In the genomic region with DNA sequence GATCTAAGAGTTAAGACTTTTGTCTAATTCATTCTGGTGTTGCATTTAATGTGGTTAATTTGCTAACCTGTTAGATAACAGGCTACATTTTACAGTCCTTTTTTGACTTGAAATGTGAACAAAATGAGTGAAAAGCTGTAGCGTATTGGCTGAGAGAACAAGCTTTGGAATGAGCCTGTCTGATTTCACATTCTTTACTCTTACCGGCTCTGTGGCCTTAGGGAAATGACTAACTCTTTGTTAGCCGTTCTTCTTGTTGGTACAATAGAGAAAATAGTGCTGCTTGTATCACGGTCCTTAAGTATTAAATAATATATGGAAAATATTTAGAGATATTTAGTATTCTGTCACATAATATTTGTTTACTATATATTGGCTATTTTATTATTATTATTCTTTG, we compare ENCODE assay signal across 11 cellular contexts. TPM values are rescaled to one million over a fixed set of nuclear protein-coding genes. Genes with fewer than 3 reads are reported as not detected.
DNase-seq lines count a peak whose midpoint lies in the region; ATAC-seq and TF ChIP-seq lines count a peak whose summit lies in the region.
"Had no signal": no experiment of that assay in that cellular context is flagged by ENCODE, and none has a peak within 500 bp of the region (broad histone marks: within the 10 kb centered on the region; RNA-seq: fewer than 3 reads in every experiment).

No MANE protein-coding gene starts in this region.

- TF ChIP-seq CTCF in cardiac muscle cell (IDR thresholded peaks at IDR 0.05; ENCODE audit: low read depth, low read length) (no peak), thoracic aorta (IDR thresholded peaks at IDR 0.05) (no peak), upper lobe of left lung (IDR thresholded peaks at IDR 0.05) (no peak)

- TF ChIP-seq EP300 in upper lobe of left lung (IDR thresholded peaks at IDR 0.05): no peak

- peak overlapping the region; percentile 89 for H3K9ac ChIP-seq in SK-N-MC (ENCODE audit: insufficient read length)

- H3K36me3 ChIP-seq in cardiac muscle cell (no peaks in the 10 kb centered on the region), SK-N-MC (ENCODE audit: insufficient read depth, low read length) (no peaks in the 10 kb centered on the region), thoracic aorta (no peaks in the 10 kb centered on the region), upper lobe of left lung (no peaks in the 10 kb centered on the region)
- H3K36me3 ChIP-seq: MG63 had no signal

- no peaks in the 10 kb centered on the region for H3K9me3 ChIP-seq in cardiac muscle cell (ENCODE audit: low read depth)
- no peaks in the 10 kb centered on the region for H3K9me3 ChIP-seq in SK-N-MC (ENCODE audit: low read depth, low read length)
- no peaks in the 10 kb centered on the region for H3K9me3 ChIP-seq in thoracic aorta
- H3K9me3 ChIP-seq in upper lobe of left lung: no peaks in the 10 kb centered on the region
- H3K9me3 ChIP-seq: MG63 had no signal

- no peak for TF ChIP-seq POLR2A in upper lobe of left lung (IDR thresholded peaks at IDR 0.05)

- intact Hi-C loops in left ventricle myocardium superior (cut with micrococcal nuclease): no loop called here

- peaks cover 13% of the 10 kb centered on the region for H3K4me1 ChIP-seq in cardiac muscle cell (ENCODE audit: low read depth)
- peaks cover 10 to 16% of the 10 kb centered on the region in 2 donors for H3K4me1 ChIP-seq in thoracic aorta (ENCODE audit: control insufficient read depth in 1 of 2, low read depth in 2 of 2)
- peaks cover 14 to 34% (median 21%) of the 10 kb centered on the region in 4 donors for H3K4me1 ChIP-seq in upper lobe of left lung

- peaks cover 3% of the 10 kb centered on the region for H3K27me3 ChIP-seq in cardiac muscle cell
- no peaks in the 10 kb centered on the region for H3K27me3 ChIP-seq in thoracic aorta (replicated peaks; ENCODE audit: insufficient read depth)
- H3K27me3 ChIP-seq in upper lobe of left lung: no peaks in the 10 kb centered on the region
- H3K27me3 ChIP-seq: MG63 had no signal

- 43 to 45% methylated on average over 4 of the region's 4 CpGs for WGBS in upper lobe of left lung, 2 donors

- DNase-seq in cardiac muscle cell (ENCODE audit: low read depth in 1 of 2, low spot score in 1 of 2) (peak; percentile 5 to 68), left ventricle myocardium superior (no peak), SK-N-MC (ENCODE audit: low read depth, low spot score) (no peak), foreskin melanocyte (peak; percentile 45), thoracic aorta (ENCODE audit: low spot score) (no peak), upper lobe of left lung (no peak)
- DNase-seq: activated CD4-positive, alpha-beta T cell treated with anti-CD3 and anti-CD28 coated beads, Interleukin-2, amount 50 U/mL, for 1 hour; MG63; stimulated activated CD4-positive, alpha-beta T cell treated with anti-CD3 and anti-CD28 coated beads, Interleukin-4, amount 100 ng/mL, for 24 hours had no signal

- H3K27ac ChIP-seq in cardiac muscle cell: no peak overlapping the region
- H3K27ac ChIP-seq in SK-N-MC: no peak overlapping the region
- no peak overlapping the region for H3K27ac ChIP-seq in thoracic aorta
- no peak overlapping the region for H3K27ac ChIP-seq in upper lobe of left lung

- peak overlapping the region; percentile 86 for H3K4me3 ChIP-seq in cardiac muscle cell
- peak overlapping the region; percentile 89 for H3K4me3 ChIP-seq in SK-N-MC
- peak overlapping the region; percentile 89 for H3K4me3 ChIP-seq in thoracic aorta
- H3K4me3 ChIP-seq in upper lobe of left lung: no peak overlapping the region
- H3K4me3 ChIP-seq: MG63 had no signal

- no peak for ATAC-seq in left ventricle myocardium superior
- ATAC-seq in thoracic aorta (ENCODE audit: insufficient number of reproducible peaks, low FRiP score, low read depth): no peak
- no peak for ATAC-seq in HG03378 (IDR thresholded peaks at IDR 0.05; ENCODE audit: unreplicated experiment)
- ATAC-seq in GM19328 (IDR thresholded peaks at IDR 0.05; ENCODE audit: unreplicated experiment): no peak
- no peak for ATAC-seq in upper lobe of left lung (ENCODE audit: low FRiP score in 2 of 2)

RNA-seq across cellular contexts. Expression of gene MNAT1, which starts 1.9 kb away (rescaled TPM):
- total RNA-seq in cardiac muscle cell (22.2 and 31.7 TPM in 2 replicates), left ventricle myocardium superior (25.8 TPM), thoracic aorta (10 to 100 TPM; 32.4 to 52.3 TPM), upper lobe of left lung (10 to 100 TPM; 15.3 to 66.0 (median 19.9) TPM)
- polyA plus RNA-seq in cardiac muscle cell: 55.2 and 59.0 TPM in 2 replicates

RNA-seq across cellular contexts. Expression of gene SIX4, which starts 12.3 kb away (rescaled TPM):
- total RNA-seq in cardiac muscle cell (11.7 and 25.0 TPM in 2 replicates), left ventricle myocardium superior (1.6 TPM), thoracic aorta (10 to 100 TPM in 1 of 2 donors, 1 to 10 TPM in 1; 6.4 to 14.0 TPM), upper lobe of left lung (1 to 10 TPM in 5 of 6 donors, under 1 TPM in 1; 0.55 to 8.3 (median 1.8) TPM)
- polyA plus RNA-seq in cardiac muscle cell: 3.4 and 4.2 TPM in 2 replicates

Comparison
In these comparisons a context has a peak if more than half of its experiments do, and no peak if none do; other contexts are left out.
1. DNase-seq: peak in cardiac muscle cell (2 of 2) and foreskin melanocyte (single experiment); none in left ventricle myocardium superior (single experiment), SK-N-MC (single experiment), thoracic aorta (single experiment) and upper lobe of left lung (0 of 2).
2. H3K4me3 ChIP-seq: peak in cardiac muscle cell (single experiment), SK-N-MC (single experiment) and thoracic aorta (single experiment); none in upper lobe of left lung (0 of 4).